In the genomic region with DNA sequence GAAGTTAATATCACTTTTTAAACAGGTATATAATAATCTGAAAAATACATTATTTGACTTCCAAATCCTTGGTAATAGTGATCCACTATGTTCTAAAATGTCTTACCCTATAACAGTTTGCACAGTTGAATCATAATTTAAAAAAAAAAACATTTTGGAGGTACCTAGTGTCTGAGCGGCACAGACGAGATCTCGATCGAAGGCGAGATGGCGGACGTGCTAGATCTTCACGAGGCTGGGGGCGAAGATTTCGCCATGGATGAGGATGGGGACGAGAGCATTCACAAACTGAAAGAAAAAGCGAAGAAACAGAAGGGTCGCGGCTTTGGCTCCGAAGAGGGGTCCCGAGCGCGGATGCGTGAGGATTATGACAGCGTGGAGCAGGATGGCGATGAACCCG, we compare ENCODE assay signal across 7 cellular contexts.
A peak's percentile ranks its signal among the peaks of the same experiment; 100 is the strongest.
DNase-seq lines count a peak whose midpoint lies in the region; ATAC-seq, FAIRE-seq and TF ChIP-seq lines count a peak whose summit lies in the region.
"Not testable (repeated sequence)": the region's sequence is repeated elsewhere in the genome, so short reads cannot be mapped to it uniquely, and the experiment has no call there.

No MANE protein-coding gene starts in this region.

- ATAC-seq in Panc1 (0 out of 2 replicates have a peak, but pooled peaks have one; percentile 70), esophagus mucosa (peak; percentile 53)
- peak; percentile 78 for ATAC-seq in activated CD4-positive, alpha-beta T cell treated with anti-CD3 and anti-CD28 coated beads for 36 hours
- peak; percentile 64 to 68 for ATAC-seq in activated naive CD4-positive, alpha-beta T cell treated with anti-CD3 and anti-CD28 coated beads, Interleukin-2, amount 50 U/mL, for 72 hours
- peak; percentile 64 for ATAC-seq in naive thymus-derived CD4-positive, alpha-beta T cell
- peak; percentile 64 for ATAC-seq in stimulated activated naive CD8-positive, alpha-beta T cell treated with anti-CD3 and anti-CD28 coated beads, Interleukin-15, amount 100 ng/mL, for 72 hours

- not testable (repeated sequence) for H3K4me3 Mint-ChIP-seq in activated CD4-positive, alpha-beta T cell treated with anti-CD3 and anti-CD28 coated beads for 36 hours; naive thymus-derived CD4-positive, alpha-beta T cell; stimulated activated naive CD8-positive, alpha-beta T cell treated with anti-CD3 and anti-CD28 coated beads, Interleukin-15, amount 100 ng/mL, for 72 hours

- in situ Hi-C loops in Panc1 (cut with HindIII; ENCODE audit: low pct_unique_long_range_greater_than_20kb, low sequenced_read_pairs), result not testable (repeated sequence)

- not testable (repeated sequence) for H3K27ac ChIP-seq in Panc1 (ENCODE audit: low read length); naive thymus-derived CD4-positive, alpha-beta T cell (ENCODE audit: low read depth, low read length)

- not testable (repeated sequence) for DNase-seq in Panc1 (ENCODE audit: low read depth, low spot score); activated CD4-positive, alpha-beta T cell treated with anti-CD3 and anti-CD28 coated beads for 36 hours; activated naive CD4-positive, alpha-beta T cell treated with anti-CD3 and anti-CD28 coated beads, Interleukin-2, amount 50 U/mL, for 72 hours (ENCODE audit: low spot score in 2 of 2); naive thymus-derived CD4-positive, alpha-beta T cell; stimulated activated naive CD8-positive, alpha-beta T cell treated with anti-CD3 and anti-CD28 coated beads, Interleukin-15, amount 100 ng/mL, for 72 hours

- FAIRE-seq in G401.6 (lab: Jason Lieb, UNC), result peak; percentile 69

- H3K36me3 Mint-ChIP-seq in activated CD4-positive, alpha-beta T cell treated with anti-CD3 and anti-CD28 coated beads for 36 hours (ENCODE audit: low read depth); activated naive CD4-positive, alpha-beta T cell treated with anti-CD3 and anti-CD28 coated beads, Interleukin-2, amount 50 U/mL, for 72 hours; naive thymus-derived CD4-positive, alpha-beta T cell: not testable (repeated sequence)

- H3K27me3 ChIP-seq in Panc1 (ENCODE audit: control insufficient read depth, insufficient read depth, low read length); naive thymus-derived CD4-positive, alpha-beta T cell (ENCODE audit: control insufficient read depth in 2 of 2, insufficient read depth in 2 of 2, low read length in 2 of 2): not testable (repeated sequence)

- not testable (repeated sequence) for H3K4me1 Mint-ChIP-seq in activated CD4-positive, alpha-beta T cell treated with anti-CD3 and anti-CD28 coated beads for 36 hours; naive thymus-derived CD4-positive, alpha-beta T cell; stimulated activated naive CD8-positive, alpha-beta T cell treated with anti-CD3 and anti-CD28 coated beads, Interleukin-15, amount 100 ng/mL, for 72 hours

- BruUV-seq in Panc1 (replicated peaks; lab: Mats Ljungman, UMichigan), result not testable (repeated sequence)

- intact Hi-C loops in Panc1 (cut with micrococcal nuclease; ENCODE audit: unreplicated experiment); activated CD4-positive, alpha-beta T cell treated with anti-CD3 and anti-CD28 coated beads for 36 hours (cut with DNase I, micrococcal nuclease); naive thymus-derived CD4-positive, alpha-beta T cell (cut with micrococcal nuclease): not testable (repeated sequence)

- H3K36me3 ChIP-seq in Panc1 (ENCODE audit: control insufficient read depth, insufficient read depth, low read length); naive thymus-derived CD4-positive, alpha-beta T cell (ENCODE audit: control insufficient read depth in 2 of 3, insufficient read depth in 3 of 3, low read length in 3 of 3): not testable (repeated sequence)

- not testable (repeated sequence) for TF ChIP-seq CTCF in Panc1 (IDR thresholded peaks at IDR 0.05)

- CTCF ChIA-PET in Panc1 (lab: Charles Lee); naive thymus-derived CD4-positive, alpha-beta T cell (lab: Charles Lee): not testable (repeated sequence)
- CTCF ChIA-PET in activated CD4-positive, alpha-beta T cell treated with anti-CD3 and anti-CD28 coated beads for 36 hours (lab: Charles Lee), result interaction anchor here (1.1 kb wide), 1 partner anchor 22 kb away, joined by 3 read pairs; no protein-coding TSS in a partner anchor

- not testable (repeated sequence) for H3K27ac Mint-ChIP-seq in activated CD4-positive, alpha-beta T cell treated with anti-CD3 and anti-CD28 coated beads for 36 hours; activated naive CD4-positive, alpha-beta T cell treated with anti-CD3 and anti-CD28 coated beads, Interleukin-2, amount 50 U/mL, for 72 hours; naive thymus-derived CD4-positive, alpha-beta T cell; stimulated activated naive CD8-positive, alpha-beta T cell treated with anti-CD3 and anti-CD28 coated beads, Interleukin-15, amount 100 ng/mL, for 72 hours

- H3K27me3 Mint-ChIP-seq in activated CD4-positive, alpha-beta T cell treated with anti-CD3 and anti-CD28 coated beads for 36 hours; stimulated activated naive CD8-positive, alpha-beta T cell treated with anti-CD3 and anti-CD28 coated beads, Interleukin-15, amount 100 ng/mL, for 72 hours: not testable (repeated sequence)
- peaks cover 3 to 20% (median 17%) of the 10 kb centered on the region in 5 donors for H3K27me3 Mint-ChIP-seq in naive thymus-derived CD4-positive, alpha-beta T cell

- H3K4me3 ChIP-seq in Panc1 (ENCODE audit: low read depth in 2 of 2, low read length in 2 of 2); naive thymus-derived CD4-positive, alpha-beta T cell (ENCODE audit: low read length): not testable (repeated sequence)

- POLR2A ChIA-PET in Panc1 (lab: Charles Lee), result interaction anchor here (0.7 kb wide), 1 partner anchor 12 kb away, joined by 3 read pairs; no protein-coding TSS in a partner anchor
- POLR2A ChIA-PET in activated CD4-positive, alpha-beta T cell treated with anti-CD3 and anti-CD28 coated beads for 36 hours (lab: Charles Lee); naive thymus-derived CD4-positive, alpha-beta T cell (lab: Charles Lee): not testable (repeated sequence)

- not testable (repeated sequence) for H3K4me1 ChIP-seq in Panc1 (ENCODE audit: control insufficient read depth, insufficient read depth, low read length); naive thymus-derived CD4-positive, alpha-beta T cell (ENCODE audit: control insufficient read depth in 2 of 2, insufficient read depth in 2 of 2, low read length in 2 of 2)

- H3K9me3 ChIP-seq in Panc1 (ENCODE audit: control insufficient read depth, insufficient read depth, low read depth, low read length); naive thymus-derived CD4-positive, alpha-beta T cell (ENCODE audit: control insufficient read depth in 2 of 3, low read length in 3 of 3): not testable (repeated sequence)

- not testable (repeated sequence) for H3K9me3 Mint-ChIP-seq in activated CD4-positive, alpha-beta T cell treated with anti-CD3 and anti-CD28 coated beads for 36 hours (ENCODE audit: low read depth); activated naive CD4-positive, alpha-beta T cell treated with anti-CD3 and anti-CD28 coated beads, Interleukin-2, amount 50 U/mL, for 72 hours; stimulated activated naive CD8-positive, alpha-beta T cell treated with anti-CD3 and anti-CD28 coated beads, Interleukin-15, amount 100 ng/mL, for 72 hours
- H3K9me3 Mint-ChIP-seq in naive thymus-derived CD4-positive, alpha-beta T cell, result peaks cover 0 to 13% (median 3%) of the 10 kb centered on the region in 11 donors
